Comparison of ENCODE assay signal across 15 cellular contexts in genomic region chr6:19408331-19408730, GRCh38.
DNase-seq lines count a peak whose midpoint lies in the region; TF ChIP-seq lines count a peak whose summit lies in the region.
"Had no signal": no experiment of that assay in that cellular context is flagged by ENCODE, and none has a peak within 500 bp of the region (broad histone marks: within the 10 kb centered on the region; RNA-seq: fewer than 3 reads in every experiment).

No MANE protein-coding gene starts in this region.

- H3K27ac ChIP-seq in H9 (ENCODE audit: insufficient read length, low read depth, low read length), result no peak overlapping the region
- H3K27ac ChIP-seq: BLaER1, KMS-11, RWPE1 had no signal

- no peaks in the 10 kb centered on the region for H3K23me2 ChIP-seq in H9 (ENCODE audit: insufficient read length, low read depth, low read length, poor library complexity, severe bottlenecking)

- H3K27me3 ChIP-seq in BE2C (no peaks in the 10 kb centered on the region), H9 (ENCODE audit: insufficient read depth, low read length) (no peaks in the 10 kb centered on the region)
- H3K27me3 ChIP-seq: BLaER1 had no signal

- no peak overlapping the region for H2BK20ac ChIP-seq in H9 (ENCODE audit: low read depth, low read length, poor library complexity, severe bottlenecking)

- H3K9me3 ChIP-seq in BE2C (no peaks in the 10 kb centered on the region), H9 (ENCODE audit: control insufficient read depth, low read depth, low read length) (no peaks in the 10 kb centered on the region)

- H3K27ac Mint-ChIP-seq in H9, result no peak overlapping the region
- H3K27ac Mint-ChIP-seq: CD8-positive, alpha-beta memory T cell had no signal

- no peak overlapping the region for H2BK120ac ChIP-seq in H9 (ENCODE audit: low read depth, low read length, poor library complexity, severe bottlenecking)

- peaks cover 6 to 12% (median 9%) of the 10 kb centered on the region in 3 experiments for H3K36me3 Mint-ChIP-seq in H9 (ENCODE audit: insufficient read depth in 1 of 3, low read depth in 3 of 3)
- H3K36me3 Mint-ChIP-seq: CD8-positive, alpha-beta memory T cell had no signal

- no peak overlapping the region for H3K18ac ChIP-seq in H9 (ENCODE audit: insufficient read length, low read depth, low read length)

- H3K27me3 Mint-ChIP-seq in H9 (ENCODE audit: low read depth), result no peaks in the 10 kb centered on the region
- H3K27me3 Mint-ChIP-seq: CD8-positive, alpha-beta memory T cell had no signal

- H2AFZ ChIP-seq in H9 (ENCODE audit: low read length), result no peak overlapping the region

- no peak overlapping the region for H3K23ac ChIP-seq in H9 (ENCODE audit: insufficient read length, low read depth, low read length)

- H4K5ac ChIP-seq in H9 (ENCODE audit: insufficient read length, low read depth, low read length), result no peak overlapping the region

- H2AK5ac ChIP-seq in H9 (ENCODE audit: insufficient read length, low read length), result no peak overlapping the region

- H4K20me1 ChIP-seq in H9 (ENCODE audit: control insufficient read depth, insufficient read depth, insufficient read length), result no peaks in the 10 kb centered on the region
- H4K20me1 ChIP-seq: BLaER1 had no signal

- H3K4ac ChIP-seq in H9 (ENCODE audit: low read depth, low read length), result no peak overlapping the region

- no peak overlapping the region for H2BK15ac ChIP-seq in H9 (ENCODE audit: low read depth, low read length)

- H3K9me3 Mint-ChIP-seq in H9, result peaks cover 13 to 20% of the 10 kb centered on the region in 2 experiments

- DNase-seq in G401 (ENCODE audit: low spot score) (peak; percentile 36), NCI-H2171 treated with DMSO at 0.1 percent for 48 hours (lab: John Stamatoyannopoulos, UW) (peak; percentile 84), cerebellum (ENCODE audit: low spot score) (peak; percentile 8), fibroblast of the conjunctiva (ENCODE audit: low read depth) (peak; percentile 18), BE2C (no peak), H9 (no peak), cerebellar nuclear complex (lab: John Stamatoyannopoulos, UW) (no peak), SIG-M5 (lab: John Stamatoyannopoulos, UW) (no peak)
- DNase-seq: CD8-positive, alpha-beta memory T cell; H7; MM.1S; NCI-H2081 had no signal

- H3K56ac ChIP-seq in H9 (ENCODE audit: insufficient read length, low read depth, low read length), result no peak overlapping the region

- H2BK12ac ChIP-seq in H9 (ENCODE audit: insufficient read length, low read depth, low read length), result no peak overlapping the region

- no peak overlapping the region for H3T11ph ChIP-seq in H9 (ENCODE audit: low read length)

- no peak overlapping the region for H3K4me3 ChIP-seq in BE2C (ENCODE audit: low read depth, low read length)
- H3K4me3 ChIP-seq: BLaER1 had no signal

- in situ Hi-C loops in G401 (cut with HindIII; ENCODE audit: low sequenced_read_pairs), result no loop called here

- no peaks in the 10 kb centered on the region for H3K79me1 ChIP-seq in H9 (ENCODE audit: insufficient read depth, low read depth, low read length, poor library complexity, severe bottlenecking)

- H3K4me3 Mint-ChIP-seq in H9, result no peak overlapping the region
- H3K4me3 Mint-ChIP-seq: CD8-positive, alpha-beta memory T cell had no signal

- H3K4me1 ChIP-seq in BE2C, result no peaks in the 10 kb centered on the region
- no peaks in the 10 kb centered on the region for H3K4me1 ChIP-seq in H9 (ENCODE audit: insufficient read depth, low read length)
- H3K4me1 ChIP-seq: BLaER1 had no signal

- H4K91ac ChIP-seq in H9 (ENCODE audit: insufficient read length, low read depth, low read length), result no peak overlapping the region

- no peak overlapping the region for H3K9ac ChIP-seq in H9 (ENCODE audit: extremely low read depth, insufficient read length, low read length)
- H3K9ac ChIP-seq: BLaER1, KMS-11 had no signal

- H3K79me2 ChIP-seq in H9 (ENCODE audit: insufficient read depth, low read length), result no peaks in the 10 kb centered on the region

- WGBS in H9 (ENCODE audit: extremely low coverage, insufficient read length, low lambda C conversion rate), result no CpG with 5 or more reads among the region's 3 CpGs

- H4K8ac ChIP-seq in H9 (replicated peaks; ENCODE audit: insufficient read length, low read depth, low read length), result no peak overlapping the region

- H3K4me1 Mint-ChIP-seq in H9, result no peaks in the 10 kb centered on the region
- H3K4me1 Mint-ChIP-seq: CD8-positive, alpha-beta memory T cell had no signal

- no peaks in the 10 kb centered on the region for H3K36me3 ChIP-seq in BE2C
- H3K36me3 ChIP-seq: BLaER1 had no signal

- no peak for TF ChIP-seq CTCF in BE2C (IDR thresholded peaks at IDR 0.05; ENCODE audit: low read depth, low read length)
- TF ChIP-seq CTCF in H9 (conservative IDR thresholded peaks at IDR 0.05), result no peak

- H2BK5ac ChIP-seq in H9 (ENCODE audit: insufficient read length, low read length), result no peak overlapping the region

- no peak overlapping the region for H3K4me2 ChIP-seq in H9 (ENCODE audit: insufficient read depth, insufficient read length, low read length)
- H3K4me2 ChIP-seq: BLaER1, KMS-11 had no signal

- no peak overlapping the region for H3K14ac ChIP-seq in H9 (ENCODE audit: insufficient read depth, low read length)

Comparison
In these comparisons a context has a peak if more than half of its experiments do, and no peak if none do; other contexts are left out.
1. DNase-seq: peak in G401 (single experiment), NCI-H2171 treated with DMSO at 0.1 percent for 48 hours (single experiment), cerebellum (single experiment) and fibroblast of the conjunctiva (single experiment); none in BE2C (single experiment), H9 (single experiment), cerebellar nuclear complex (0 of 2) and SIG-M5 (single experiment).